In the genomic region with DNA sequence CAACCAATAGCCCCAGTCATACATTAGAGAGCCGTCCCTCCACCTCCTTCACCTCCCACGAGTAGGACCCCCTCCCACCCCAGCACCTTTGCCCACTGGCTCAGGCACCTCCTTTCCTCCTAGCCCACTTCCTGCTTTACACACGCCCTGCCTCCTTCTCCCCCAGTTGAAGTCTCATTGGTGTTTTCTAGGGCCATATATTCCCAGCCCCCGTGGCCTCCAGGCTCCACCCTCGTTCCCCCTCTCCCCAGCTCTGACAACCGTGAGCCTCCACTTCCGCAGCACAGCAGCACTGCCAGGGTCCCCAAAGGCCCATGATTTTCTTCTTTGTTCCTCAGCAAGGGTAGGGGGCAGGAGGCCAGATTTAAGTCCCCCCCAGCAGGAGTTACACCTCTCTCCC, we compare ENCODE assay signal across 28 cellular contexts.
DNase-seq lines count a peak whose midpoint lies in the region; ATAC-seq and TF ChIP-seq lines count a peak whose summit lies in the region.
"Had no signal": no experiment of that assay in that cellular context is flagged by ENCODE, and none has a peak within 500 bp of the region (broad histone marks: within the 10 kb centered on the region; RNA-seq: fewer than 3 reads in every experiment).

No MANE protein-coding gene starts in this region.

- H4K20me1 ChIP-seq in MM.1S (ENCODE audit: insufficient read depth, low read length), result no peaks in the 10 kb centered on the region

- no peak overlapping the region for H3K4me3 Mint-ChIP-seq in natural killer cell
- H3K4me3 Mint-ChIP-seq in natural killer cell treated with Interleukin-12 subunit alpha and Interleukin-12 subunit beta and Interleukin-15 and Interleukin-18, amount 100 ng/mL, for 72 hours, result no peak overlapping the region
- peak overlapping the region; percentile 63 for H3K4me3 Mint-ChIP-seq in activated naive CD8-positive, alpha-beta T cell treated with anti-CD3 and anti-CD28 coated beads, Interleukin-2, amount 10 ng/mL, durations not matched to agents 7 days and 5 days
- no peak overlapping the region for H3K4me3 Mint-ChIP-seq in nephron progenitor cell
- H3K4me3 Mint-ChIP-seq: activated CD4-positive, alpha-beta memory T cell treated with anti-CD3 and anti-CD28 coated beads, Interleukin-2, amount 10 ng/mL, durations not matched to agents 7 days and 5 days; B cell had no signal

- H3K27me3 ChIP-seq in MM.1S (replicated peaks; ENCODE audit: insufficient read depth, low read length), result no peaks in the 10 kb centered on the region
- H3K27me3 ChIP-seq: breast epithelium, gastrocnemius medialis, Peyer's patch, stomach, tibial nerve had no signal

- H3K4me1 ChIP-seq in MM.1S (ENCODE audit: low read length), result no peaks in the 10 kb centered on the region
- H3K4me1 ChIP-seq: breast epithelium, Peyer's patch, SJCRH30 had no signal

- no peaks in the 10 kb centered on the region for H3F3A ChIP-seq in MM.1S (ENCODE audit: insufficient read depth, low read length)

- H3K79me2 ChIP-seq in MM.1S (ENCODE audit: low read length), result no peaks in the 10 kb centered on the region
- H3K79me2 ChIP-seq: hepatocyte had no signal

- H3K4me1 Mint-ChIP-seq in natural killer cell, result peaks cover 17% of the 10 kb centered on the region in 2 donors
- H3K4me1 Mint-ChIP-seq in natural killer cell treated with Interleukin-12 subunit alpha and Interleukin-12 subunit beta and Interleukin-15 and Interleukin-18, amount 100 ng/mL, for 72 hours (ENCODE audit: low read depth in 2 of 2), result peaks cover 15% of the 10 kb centered on the region in 2 donors
- H3K4me1 Mint-ChIP-seq in activated naive CD8-positive, alpha-beta T cell treated with anti-CD3 and anti-CD28 coated beads, Interleukin-2, amount 10 ng/mL, durations not matched to agents 7 days and 5 days, result peaks cover 17% of the 10 kb centered on the region
- peaks cover 25% of the 10 kb centered on the region for H3K4me1 Mint-ChIP-seq in nephron progenitor cell

- ATAC-seq in natural killer cell (peak in 2 of 3 donors; percentile 21 to 29), GM21619 (IDR thresholded peaks at IDR 0.05; ENCODE audit: unreplicated experiment) (no peak)
- no peak for ATAC-seq in natural killer cell treated with Interleukin-12 subunit alpha and Interleukin-12 subunit beta and Interleukin-15 and Interleukin-18, amount 100 ng/mL, for 72 hours
- peak; percentile 95 for ATAC-seq in activated naive CD8-positive, alpha-beta T cell treated with anti-CD3 and anti-CD28 coated beads, Interleukin-2, amount 10 ng/mL, durations not matched to agents 7 days and 5 days (ENCODE audit: low read depth)
- ATAC-seq: gastrocnemius medialis, left colon, psoas muscle had no signal

- no peak overlapping the region for H3K4me2 ChIP-seq in MM.1S (ENCODE audit: low read depth, low read length)
- H3K4me2 ChIP-seq: hepatocyte had no signal

- TF ChIP-seq CTCF in natural killer cell (IDR thresholded peaks at IDR 0.05) (no peak), nephron progenitor cell (IDR thresholded peaks at IDR 0.05) (no peak), MM.1S (IDR thresholded peaks at IDR 0.05; ENCODE audit: low read length) (no peak)

- no peak overlapping the region for H3K27ac ChIP-seq in MM.1S (ENCODE audit: low read length)
- H3K27ac ChIP-seq: breast epithelium, gastrocnemius medialis, hepatocyte, Peyer's patch, psoas muscle, SJCRH30, stomach, tibial nerve had no signal

- POLR2A ChIA-PET in activated naive CD8-positive, alpha-beta T cell treated with anti-CD3 and anti-CD28 coated beads, Interleukin-2, amount 10 ng/mL, durations not matched to agents 7 days and 5 days (lab: Charles Lee), result interaction anchor here (1.7 kb wide), 1 partner anchor 49 kb away, joined by 8 read pairs; no protein-coding TSS in a partner anchor

- peak overlapping the region in 1 of 2 donors; percentile 2 for H3K27ac Mint-ChIP-seq in natural killer cell
- no peak overlapping the region for H3K27ac Mint-ChIP-seq in natural killer cell treated with Interleukin-12 subunit alpha and Interleukin-12 subunit beta and Interleukin-15 and Interleukin-18, amount 100 ng/mL, for 72 hours
- H3K27ac Mint-ChIP-seq in activated naive CD8-positive, alpha-beta T cell treated with anti-CD3 and anti-CD28 coated beads, Interleukin-2, amount 10 ng/mL, durations not matched to agents 7 days and 5 days, result peak overlapping the region; percentile 82
- H3K27ac Mint-ChIP-seq in nephron progenitor cell, result peak overlapping the region; percentile 14
- H3K27ac Mint-ChIP-seq: activated CD4-positive, alpha-beta memory T cell treated with anti-CD3 and anti-CD28 coated beads, Interleukin-2, amount 10 ng/mL, durations not matched to agents 7 days and 5 days; B cell had no signal

- no peak for DNase-seq in natural killer cell
- no peak for DNase-seq in natural killer cell treated with Interleukin-12 subunit alpha and Interleukin-12 subunit beta and Interleukin-15 and Interleukin-18, amount 100 ng/mL, for 72 hours (ENCODE audit: low spot score)
- peak; percentile 50 for DNase-seq in activated naive CD8-positive, alpha-beta T cell treated with anti-CD3 and anti-CD28 coated beads, Interleukin-2, amount 10 ng/mL, durations not matched to agents 7 days and 5 days
- DNase-seq in nephron progenitor cell, result no peak
- DNase-seq in MM.1S, result no peak
- DNase-seq in NCI-H146 treated with DMSO at 0.1 percent for 48 hours (lab: John Stamatoyannopoulos, UW; ENCODE audit: unreplicated experiment), result no peak
- DNase-seq in SW 1271 (lab: John Stamatoyannopoulos, UW), result no peak
- DNase-seq: activated CD4-positive, alpha-beta memory T cell treated with anti-CD3 and anti-CD28 coated beads, Interleukin-2, amount 10 ng/mL, durations not matched to agents 7 days and 5 days; activated CD4-positive, CD25-positive, alpha-beta regulatory T cell treated with anti-CD3 and anti-CD28 coated beads, Interleukin-2, amount 50 U/mL, for 72 hours; activated gamma-delta T cell; cortex of kidney; DMS153; gastrocnemius medialis; left colon; mammary epithelial cell; NCI-H2081; NCI-H226; NCI-H69; nucleus accumbens; Peyer's patch; psoas muscle; SJCRH30; stomach had no signal

- H3K27me3 Mint-ChIP-seq in natural killer cell (ENCODE audit: low read depth in 2 of 2) (peaks cover 0 to 15% of the 10 kb centered on the region in 2 donors), nephron progenitor cell (ENCODE audit: low read depth, poor library complexity) (peaks cover 10% of the 10 kb centered on the region)
- peaks cover 5 to 8% of the 10 kb centered on the region in 2 donors for H3K27me3 Mint-ChIP-seq in natural killer cell treated with Interleukin-12 subunit alpha and Interleukin-12 subunit beta and Interleukin-15 and Interleukin-18, amount 100 ng/mL, for 72 hours
- H3K27me3 Mint-ChIP-seq in activated naive CD8-positive, alpha-beta T cell treated with anti-CD3 and anti-CD28 coated beads, Interleukin-2, amount 10 ng/mL, durations not matched to agents 7 days and 5 days, result peaks cover 3% of the 10 kb centered on the region

- no peak overlapping the region for H3K4me3 ChIP-seq in MM.1S (ENCODE audit: low read length)
- H3K4me3 ChIP-seq: breast epithelium, gastrocnemius medialis, hepatocyte, Peyer's patch, psoas muscle, SJCRH30, stomach, tibial nerve had no signal

- intact Hi-C loops in natural killer cell (cut with micrococcal nuclease), result no loop called here

- no peaks in the 10 kb centered on the region for H3K36me3 Mint-ChIP-seq in natural killer cell
- H3K36me3 Mint-ChIP-seq in natural killer cell treated with Interleukin-12 subunit alpha and Interleukin-12 subunit beta and Interleukin-15 and Interleukin-18, amount 100 ng/mL, for 72 hours, result no peaks in the 10 kb centered on the region
- H3K36me3 Mint-ChIP-seq in activated naive CD8-positive, alpha-beta T cell treated with anti-CD3 and anti-CD28 coated beads, Interleukin-2, amount 10 ng/mL, durations not matched to agents 7 days and 5 days, result peaks cover 2% of the 10 kb centered on the region
- no peaks in the 10 kb centered on the region for H3K36me3 Mint-ChIP-seq in nephron progenitor cell (ENCODE audit: low read depth)

- no peak overlapping the region for H3K9ac ChIP-seq in MM.1S (ENCODE audit: low read length)

- no peak overlapping the region for H2AFZ ChIP-seq in MM.1S (ENCODE audit: low read length)
- H2AFZ ChIP-seq: hepatocyte had no signal

- H3K36me3 ChIP-seq in MM.1S (replicated peaks; ENCODE audit: insufficient read depth, low read length), result no peaks in the 10 kb centered on the region
- H3K36me3 ChIP-seq: breast epithelium, gastrocnemius medialis, Peyer's patch, SJCRH30, stomach, tibial nerve had no signal

- no peaks in the 10 kb centered on the region for H3K9me3 ChIP-seq in MM.1S (replicated peaks; ENCODE audit: insufficient read depth, low read length)
- H3K9me3 ChIP-seq: breast epithelium, gastrocnemius medialis, Peyer's patch, psoas muscle, SJCRH30, stomach, tibial nerve had no signal

- no peaks in the 10 kb centered on the region for H3K9me3 Mint-ChIP-seq in natural killer cell
- H3K9me3 Mint-ChIP-seq in natural killer cell treated with Interleukin-12 subunit alpha and Interleukin-12 subunit beta and Interleukin-15 and Interleukin-18, amount 100 ng/mL, for 72 hours, result no peaks in the 10 kb centered on the region
- H3K9me3 Mint-ChIP-seq in activated naive CD8-positive, alpha-beta T cell treated with anti-CD3 and anti-CD28 coated beads, Interleukin-2, amount 10 ng/mL, durations not matched to agents 7 days and 5 days, result peaks cover 2% of the 10 kb centered on the region
- peaks cover 34% of the 10 kb centered on the region for H3K9me3 Mint-ChIP-seq in nephron progenitor cell

- no peaks in the 10 kb centered on the region for H3K9me2 ChIP-seq in MM.1S (replicated peaks; ENCODE audit: insufficient read depth, low read length)

Comparison
In these comparisons a context has a peak if more than half of its experiments do, and no peak if none do; other contexts are left out.
1. ATAC-seq: peak in natural killer cell (2 of 3) and activated naive CD8-positive, alpha-beta T cell treated with anti-CD3 and anti-CD28 coated beads, Interleukin-2, amount 10 ng/mL, durations not matched to agents 7 days and 5 days (single experiment); none in natural killer cell treated with Interleukin-12 subunit alpha and Interleukin-12 subunit beta and Interleukin-15 and Interleukin-18, amount 100 ng/mL, for 72 hours (0 of 2) and GM21619 (single experiment).
2. H3K27ac Mint-ChIP-seq: peak in activated naive CD8-positive, alpha-beta T cell treated with anti-CD3 and anti-CD28 coated beads, Interleukin-2, amount 10 ng/mL, durations not matched to agents 7 days and 5 days (single experiment) and nephron progenitor cell (single experiment); none in natural killer cell treated with Interleukin-12 subunit alpha and Interleukin-12 subunit beta and Interleukin-15 and Interleukin-18, amount 100 ng/mL, for 72 hours (0 of 2).